18 cellular contexts compared by ENCODE assay signal in the genomic region with DNA sequence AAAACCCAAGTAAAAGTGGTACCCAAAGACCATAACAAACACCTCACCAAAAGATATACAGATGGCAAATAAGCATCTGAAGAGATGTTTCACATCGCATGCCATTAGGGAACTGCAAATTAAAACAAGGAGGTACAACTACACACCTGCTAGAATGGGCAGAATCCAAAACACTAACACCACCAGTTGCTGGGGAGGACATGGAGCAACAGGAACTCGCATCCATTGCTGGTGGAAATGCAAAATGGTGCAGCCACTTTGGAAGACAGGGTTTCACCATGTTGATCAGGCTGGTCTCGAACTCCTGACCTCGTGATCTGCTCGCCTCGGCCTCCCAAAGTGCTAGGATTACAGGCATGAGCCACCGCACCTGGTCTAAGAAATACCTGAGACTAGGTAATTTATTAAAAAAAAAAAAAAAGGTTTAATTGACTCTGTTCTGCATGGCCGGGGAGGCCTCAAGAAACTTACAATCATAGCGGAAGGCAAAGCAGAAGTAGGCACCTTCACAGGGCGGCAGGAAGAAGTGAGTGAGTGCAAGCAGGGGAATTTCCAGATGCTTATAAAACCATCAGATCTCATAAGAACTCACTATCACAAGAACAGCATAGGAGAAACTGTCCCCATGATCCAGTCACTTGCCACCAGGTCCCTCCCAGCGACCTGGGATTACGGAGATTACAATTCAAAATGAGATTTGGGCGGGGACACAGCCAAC. TPM values are rescaled to one million over a fixed set of nuclear protein-coding genes. Genes with fewer than 3 reads are reported as not detected.
"Had no signal": no experiment of that assay in that cellular context is flagged by ENCODE, and none has a peak within 500 bp of the region (broad histone marks: within the 10 kb centered on the region; RNA-seq: fewer than 3 reads in every experiment).

No MANE protein-coding gene starts in this region.

- H3K36me3 Mint-ChIP-seq: activated naive CD4-positive, alpha-beta T cell treated with anti-CD3 and anti-CD28 coated beads, Interleukin-2, amount 50 U/mL, for 24 hours had no signal

- H3K27me3 Mint-ChIP-seq: activated naive CD4-positive, alpha-beta T cell treated with anti-CD3 and anti-CD28 coated beads, Interleukin-2, amount 50 U/mL, for 24 hours; activated T-helper 17 cell treated with anti-CD3 and anti-CD28 coated beads, Interleukin-2, amount 50 U/mL, for 72 hours had no signal

- H3K27ac ChIP-seq: heart right ventricle, testis had no signal

- H3K4me1 Mint-ChIP-seq: activated T-helper 17 cell treated with anti-CD3 and anti-CD28 coated beads, Interleukin-2, amount 50 U/mL, for 72 hours had no signal

- H3K4me3 Mint-ChIP-seq: stimulated activated naive CD8-positive, alpha-beta T cell treated with anti-CD3 and anti-CD28 coated beads, Interleukin-15, Interleukin-2, amounts not matched to agents 100 ng/mL and 50 ng/mL, for 24 hours had no signal

- H3K27ac Mint-ChIP-seq: activated naive CD4-positive, alpha-beta T cell treated with anti-CD3 and anti-CD28 coated beads, Interleukin-2, amount 50 U/mL, for 24 hours; stimulated activated naive CD8-positive, alpha-beta T cell treated with anti-CD3 and anti-CD28 coated beads, Interleukin-15, Interleukin-2, amounts not matched to agents 100 ng/mL and 50 ng/mL, for 24 hours had no signal

- DNase-seq: activated T-cell treated with anti-CD3 and anti-CD28 coated beads for 4 hours; central memory CD4-positive, alpha-beta T cell; effector memory CD4-positive, alpha-beta T cell; heart right ventricle; kidney; left ventricle myocardium superior; stimulated activated CD4-positive, alpha-beta T cell treated with anti-CD3 and anti-CD28 coated beads, Interleukin-12 subunit alpha, Interleukin-12 subunit beta, amount 100 ng/mL, for 4 hours; testis had no signal

- ATAC-seq: activated T-helper 17 cell treated with anti-CD3 and anti-CD28 coated beads, Interleukin-2, amount 50 U/mL, for 72 hours; heart right ventricle; left ventricle myocardium superior had no signal

- H3K9me3 Mint-ChIP-seq: activated naive CD4-positive, alpha-beta T cell treated with anti-CD3 and anti-CD28 coated beads, Interleukin-2, amount 50 U/mL, for 24 hours; activated T-helper 17 cell treated with anti-CD3 and anti-CD28 coated beads, Interleukin-2, amount 50 U/mL, for 72 hours; stimulated activated naive CD8-positive, alpha-beta T cell treated with anti-CD3 and anti-CD28 coated beads, Interleukin-15, Interleukin-2, amounts not matched to agents 100 ng/mL and 50 ng/mL, for 24 hours had no signal

- H3K27me3 ChIP-seq: testis had no signal

- H3K4me3 ChIP-seq: heart right ventricle, testis had no signal

- H3K9me3 ChIP-seq: heart right ventricle, testis had no signal

RNA-seq across cellular contexts. Expression of gene PRSS38, which starts 30.2 kb away (rescaled TPM):
- total RNA-seq: activated T-helper 17 cell treated with anti-CD3 and anti-CD28 coated beads, Interleukin-2, amount 50 U/mL, for 72 hours; fibroblast of lung; frontal cortex; heart right ventricle; kidney; left ventricle myocardium superior; mesenteric fat pad; myocyte; omental fat pad; pulmonary artery endothelial cell; ureter had no signal
